Comparison of ENCODE assay signal across 19 cellular contexts in the genomic region with DNA sequence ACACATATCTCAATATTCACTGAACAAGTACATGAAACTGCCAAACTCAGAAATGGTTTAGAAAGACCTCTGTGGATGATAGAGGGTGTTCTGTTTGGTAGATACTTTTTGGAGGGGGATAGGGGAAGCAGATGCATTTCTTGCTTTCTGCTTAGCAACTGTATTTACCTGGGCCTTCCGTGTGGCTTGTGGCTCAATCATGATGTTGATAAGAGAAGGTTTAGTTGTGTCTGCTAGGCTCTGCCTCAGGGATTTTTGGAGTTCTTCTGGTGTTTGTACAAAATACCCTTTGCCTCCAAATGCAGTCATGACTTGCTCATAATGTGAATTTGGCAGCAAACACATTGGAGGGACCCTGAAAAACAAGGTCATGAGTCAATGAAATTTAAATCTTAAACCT. TPM values are rescaled to one million over a fixed set of nuclear protein-coding genes. Genes with fewer than 3 reads are reported as not detected.
DNase-seq lines count a peak whose midpoint lies in the region; ATAC-seq and TF ChIP-seq lines count a peak whose summit lies in the region.
"Had no signal": no experiment of that assay in that cellular context is flagged by ENCODE, and none has a peak within 500 bp of the region (broad histone marks: within the 10 kb centered on the region; RNA-seq: fewer than 3 reads in every experiment).

No MANE protein-coding gene starts in this region.

- H3K4me1 ChIP-seq in CD4-positive, alpha-beta memory T cell (ENCODE audit: insufficient read depth, low read length): no peaks in the 10 kb centered on the region
- no peaks in the 10 kb centered on the region for H3K4me1 ChIP-seq in hepatocyte (ENCODE audit: insufficient read depth)

- H3K27ac Mint-ChIP-seq in CD4-positive, alpha-beta memory T cell: peak overlapping the region in 4 of 7 donors; percentile 3 to 77 (median 18)
- H3K27ac Mint-ChIP-seq in T-helper 17 cell (peak overlapping the region; percentile 16), progenitor cell of endocrine pancreas (peak overlapping the region; percentile 57)
- H3K27ac Mint-ChIP-seq: H9 had no signal

- H3K4me1 Mint-ChIP-seq in CD4-positive, alpha-beta memory T cell: peaks cover 5 to 7% (median 6%) of the 10 kb centered on the region in 4 donors
- peaks cover 10% of the 10 kb centered on the region for H3K4me1 Mint-ChIP-seq in T-helper 17 cell
- no peaks in the 10 kb centered on the region for H3K4me1 Mint-ChIP-seq in progenitor cell of endocrine pancreas (ENCODE audit: low read depth)
- H3K4me1 Mint-ChIP-seq: H9 had no signal

- no peak overlapping the region for H2AFZ ChIP-seq in hepatocyte
- H2AFZ ChIP-seq: PC-9 had no signal

- ATAC-seq in T-helper 17 cell: no peak
- no peak for ATAC-seq in left colon
- no peak for ATAC-seq in GM21737 (IDR thresholded peaks at IDR 0.05; ENCODE audit: unreplicated experiment)

- H3K27me3 Mint-ChIP-seq in CD4-positive, alpha-beta memory T cell: no peaks in the 10 kb centered on the region
- H3K27me3 Mint-ChIP-seq in T-helper 17 cell (no peaks in the 10 kb centered on the region), progenitor cell of endocrine pancreas (no peaks in the 10 kb centered on the region)

- H3K79me2 ChIP-seq in hepatocyte: no peaks in the 10 kb centered on the region

- WGBS in hepatocyte (ENCODE audit: low lambda C conversion rate, missing lambda C conversion rate): 81% methylated on average over 1 of the region's 1 CpG

- peaks cover 40% of the 10 kb centered on the region for H3K36me3 ChIP-seq in CD4-positive, alpha-beta memory T cell (ENCODE audit: insufficient read depth, low read length)
- no peaks in the 10 kb centered on the region for H3K36me3 ChIP-seq in hepatocyte (replicated peaks; ENCODE audit: insufficient read depth, low read depth)

- POLR2A ChIA-PET in CD4-positive, alpha-beta memory T cell (lab: Charles Lee; ENCODE audit: partially characterized antibody): no interaction called here

- peak overlapping the region; percentile 25 for H3K4me2 ChIP-seq in hepatocyte
- H3K4me2 ChIP-seq: BLaER1 treated with 17β-estradiol and CSF1 and Interleukin-3, amounts not matched to agents 10 nM and 100 nM; PC-9 had no signal

- no peaks in the 10 kb centered on the region for H3K9me2 ChIP-seq in hepatocyte (replicated peaks; ENCODE audit: insufficient read depth)

- H3K4me3 ChIP-seq in CD4-positive, alpha-beta memory T cell (ENCODE audit: low read length in 2 of 2): no peak overlapping the region
- H3K4me3 ChIP-seq in hepatocyte: no peak overlapping the region
- H3K4me3 ChIP-seq: BLaER1 treated with 17β-estradiol and CSF1 and Interleukin-3, amounts not matched to agents 10 nM and 100 nM; PC-9 had no signal

- no peak for DNase-seq in CD4-positive, alpha-beta memory T cell
- DNase-seq in T-helper 17 cell (no peak), hepatocyte (ENCODE audit: low spot score) (no peak), progenitor cell of endocrine pancreas (ENCODE audit: low spot score, unreplicated experiment) (no peak), COR-L47 (lab: John Stamatoyannopoulos, UW) (no peak), left colon (no peak)
- DNase-seq: DMS79 treated with DMSO at 0.1 percent for 48 hours, H9, MM.1S, NCI-H1092, NCI-H1436 treated with DMSO at 0.1 percent for 48 hours, NCI-H2029, NCI-H2171, NCI-H526, PC-9, SIG-M5 had no signal

- no peaks in the 10 kb centered on the region for H4K20me1 ChIP-seq in hepatocyte (ENCODE audit: insufficient read depth, poor library complexity, severe bottlenecking)
- H4K20me1 ChIP-seq: BLaER1 treated with 17β-estradiol and CSF1 and Interleukin-3, amounts not matched to agents 10 nM and 100 nM had no signal

- peaks cover 38 to 69% of the 10 kb centered on the region in 2 donors for H3K36me3 Mint-ChIP-seq in CD4-positive, alpha-beta memory T cell
- H3K36me3 Mint-ChIP-seq in T-helper 17 cell (ENCODE audit: low read depth) (peaks cover 11% of the 10 kb centered on the region), progenitor cell of endocrine pancreas (ENCODE audit: insufficient read depth) (peaks cover 17% of the 10 kb centered on the region)

- H3K4me3 Mint-ChIP-seq in CD4-positive, alpha-beta memory T cell: no peak overlapping the region
- no peak overlapping the region for H3K4me3 Mint-ChIP-seq in T-helper 17 cell
- H3K4me3 Mint-ChIP-seq in progenitor cell of endocrine pancreas (ENCODE audit: low read depth): no peak overlapping the region
- H3K4me3 Mint-ChIP-seq: H9 had no signal

- no peaks in the 10 kb centered on the region for H3K9me3 Mint-ChIP-seq in CD4-positive, alpha-beta memory T cell
- no peaks in the 10 kb centered on the region for H3K9me3 Mint-ChIP-seq in progenitor cell of endocrine pancreas (ENCODE audit: low read depth)
- H3K9me3 Mint-ChIP-seq: H9 had no signal

- CTCF ChIA-PET in CD4-positive, alpha-beta memory T cell (lab: Charles Lee; ENCODE audit: partially characterized antibody): no interaction called here

- TF ChIP-seq CTCF in hepatocyte (IDR thresholded peaks at IDR 0.05; ENCODE audit: poor library complexity): no peak
- TF ChIP-seq CTCF in progenitor cell of endocrine pancreas (IDR thresholded peaks at IDR 0.05; ENCODE audit: unreplicated experiment): no peak

- no peaks in the 10 kb centered on the region for H3K27me3 ChIP-seq in CD4-positive, alpha-beta memory T cell (ENCODE audit: insufficient read depth, low read length)
- no peaks in the 10 kb centered on the region for H3K27me3 ChIP-seq in hepatocyte
- H3K27me3 ChIP-seq: BLaER1 treated with 17β-estradiol and CSF1 and Interleukin-3, amounts not matched to agents 10 nM and 100 nM had no signal

- intact Hi-C loops in CD4-positive, alpha-beta memory T cell (cut with micrococcal nuclease): no loop called here
- intact Hi-C loops in left colon (cut with DNase I, micrococcal nuclease): no loop called here

- H3K27ac ChIP-seq in CD4-positive, alpha-beta memory T cell (ENCODE audit: low read depth, low read length): no peak overlapping the region
- peak overlapping the region; percentile 86 for H3K27ac ChIP-seq in hepatocyte
- H3K27ac ChIP-seq: BLaER1 treated with 17β-estradiol and CSF1 and Interleukin-3, amounts not matched to agents 10 nM and 100 nM; PC-9; RWPE1 had no signal

- H3K9me3 ChIP-seq in CD4-positive, alpha-beta memory T cell (ENCODE audit: control insufficient read depth in 1 of 2, low read length in 2 of 2): no peaks in the 10 kb centered on the region
- H3K9me3 ChIP-seq in T-helper 17 cell (ENCODE audit: control insufficient read depth, low read length, poor library complexity, severe bottlenecking) (no peaks in the 10 kb centered on the region), hepatocyte (ENCODE audit: low read depth) (no peaks in the 10 kb centered on the region)
- H3K9me3 ChIP-seq: BLaER1 treated with 17β-estradiol and CSF1 and Interleukin-3, amounts not matched to agents 10 nM and 100 nM had no signal

RNA-seq across cellular contexts. Expression of a gene that starts 38.2 kb away (rescaled TPM):
- total RNA-seq in CD4-positive, alpha-beta memory T cell: 10 to 100 TPM; 37.6 to 44.4 TPM
- polyA plus RNA-seq in CD4-positive, alpha-beta memory T cell: 10 to 100 TPM; 36.8 to 43.6 TPM
- total RNA-seq in T-helper 17 cell (10 to 100 TPM; 34.4 to 41.0 TPM), hepatocyte (23.0 and 25.3 TPM in 2 replicates), progenitor cell of endocrine pancreas (24.4 and 25.9 TPM in 2 replicates), left colon (10 to 100 TPM; 12.8 to 16.5 TPM)
- 18.7 and 21.6 TPM in 2 replicates for polyA plus RNA-seq in hepatocyte

RNA-seq across cellular contexts. Expression of a gene that starts 38.4 kb away (rescaled TPM):
- total RNA-seq in CD4-positive, alpha-beta memory T cell: 10 to 100 TPM; 23.5 to 27.4 TPM
- polyA plus RNA-seq in CD4-positive, alpha-beta memory T cell: 10 to 100 TPM; 23.4 to 40.5 TPM
- total RNA-seq in T-helper 17 cell (10 to 100 TPM; 17.3 to 21.2 TPM), hepatocyte (37.6 and 37.9 TPM in 2 replicates), progenitor cell of endocrine pancreas (26.9 and 28.9 TPM in 2 replicates), left colon (10 to 100 TPM; 29.8 to 32.3 TPM)
- polyA plus RNA-seq in hepatocyte: 28.4 and 30.2 TPM in 2 replicates

RNA-seq across cellular contexts. Expression of a gene that starts 41.7 kb away (rescaled TPM):
- 1 to 10 TPM; 6.1 to 6.3 TPM for total RNA-seq in CD4-positive, alpha-beta memory T cell
- polyA plus RNA-seq in CD4-positive, alpha-beta memory T cell: 1 to 10 TPM; 2.8 to 9.7 TPM
- total RNA-seq in T-helper 17 cell (10 to 100 TPM; 10.8 to 11.1 TPM), hepatocyte (0.27 and 5.5 TPM in 2 replicates), progenitor cell of endocrine pancreas (9.2 and 9.9 TPM in 2 replicates), left colon (1 to 10 TPM; 1.3 to 1.7 TPM)
- 0.73 and 1.0 TPM in 2 replicates for polyA plus RNA-seq in hepatocyte
